In genomic region chr4:121736735-121737351, GRCh38 we compare ENCODE assay signal across 8 cellular contexts. TPM values are rescaled to one million over a fixed set of nuclear protein-coding genes. Genes with fewer than 3 reads are reported as not detected.
A peak's percentile ranks its signal among the peaks of the same experiment; 100 is the strongest.
DNase-seq lines count a peak whose midpoint lies in the region; ATAC-seq, FAIRE-seq and TF ChIP-seq lines count a peak whose summit lies in the region.

No MANE protein-coding gene starts in this region.

- H4K20me1 ChIP-seq in astrocyte (ENCODE audit: insufficient read depth, low read length) = no peaks in the 10 kb centered on the region

- DNase-seq in Calu3 (peak; percentile 58), NCI-H1930 (lab: John Stamatoyannopoulos, UW) (peak; percentile 19 to 44), astrocyte (ENCODE audit: low read depth) (peak; percentile 32), kidney glomerular epithelial cell (lab: John Stamatoyannopoulos, UW) (peak; percentile 34), urothelium cell line (ENCODE audit: low spot score) (peak; percentile 60)

- no peaks in the 10 kb centered on the region for H3K79me2 ChIP-seq in astrocyte (ENCODE audit: insufficient read depth, low read length)

- no TSS peak for BruUV-seq in Calu3 (replicated peaks; lab: Mats Ljungman, UMichigan)

- no peaks in the 10 kb centered on the region for H3K9me3 ChIP-seq in astrocyte (ENCODE audit: insufficient read depth, low read depth, low read length)

- ATAC-seq in GM18907 (IDR thresholded peaks at IDR 0.05; ENCODE audit: unreplicated experiment) (peak; percentile 67), HG03095 (IDR thresholded peaks at IDR 0.05; ENCODE audit: unreplicated experiment) (no peak), HG02798 (IDR thresholded peaks at IDR 0.05; ENCODE audit: poor library complexity, unreplicated experiment) (no peak)

- H3K27me3 Mint-ChIP-seq in Calu3 (ENCODE audit: unreplicated experiment) (no peaks in the 10 kb centered on the region), astrocyte (ENCODE audit: low read depth, unreplicated experiment) (no peaks in the 10 kb centered on the region)

- H3K27me3 ChIP-seq in astrocyte (ENCODE audit: insufficient read depth, low read length) = no peaks in the 10 kb centered on the region

- CTCF ChIA-PET in Calu3 (lab: Charles Lee) = interaction anchor here (1.1 to 1.2 kb wide), 2 partner anchors 274 to 366 kb away, joined by 7 to 8 read pairs; no protein-coding TSS in a partner anchor

- H3K9ac ChIP-seq in astrocyte (ENCODE audit: low read length) = no peak overlapping the region

- peaks cover 9% of the 10 kb centered on the region for H3K4me1 Mint-ChIP-seq in Calu3 (ENCODE audit: low read depth, unreplicated experiment)
- peaks cover 18% of the 10 kb centered on the region for H3K4me1 Mint-ChIP-seq in astrocyte (ENCODE audit: low read depth, unreplicated experiment)

- FAIRE-seq in astrocyte (lab: Jason Lieb, UNC) = peak; percentile 62
- no peak for FAIRE-seq in urothelium cell line (lab: Jason Lieb, UNC)

- no peak overlapping the region for H2AFZ ChIP-seq in astrocyte (ENCODE audit: low read depth, low read length)

- no peak overlapping the region for H3K4me2 ChIP-seq in astrocyte (ENCODE audit: low read length)

- no peaks in the 10 kb centered on the region for H3K4me1 ChIP-seq in astrocyte (ENCODE audit: insufficient read depth, low read length)

- H3K4me3 ChIP-seq in astrocyte (ENCODE audit: insufficient read depth, low read depth, low read length) = no peak overlapping the region

- intact Hi-C loops in Calu3 (cut with micrococcal nuclease; ENCODE audit: unreplicated experiment) = loop anchor here (2.0 kb wide), 2 partner anchors 274 to 366 kb away; no protein-coding TSS in a partner anchor

- no peaks in the 10 kb centered on the region for H3K36me3 ChIP-seq in astrocyte (ENCODE audit: insufficient read depth, low read length)

- no peaks in the 10 kb centered on the region for H3K9me3 Mint-ChIP-seq in Calu3 (ENCODE audit: low read depth, unreplicated experiment)
- H3K9me3 Mint-ChIP-seq in astrocyte (ENCODE audit: unreplicated experiment) = no peaks in the 10 kb centered on the region

- no peaks in the 10 kb centered on the region for H3K36me3 Mint-ChIP-seq in Calu3 (ENCODE audit: insufficient read depth, unreplicated experiment)
- H3K36me3 Mint-ChIP-seq in astrocyte (ENCODE audit: low read depth, unreplicated experiment) = no peaks in the 10 kb centered on the region

- TF ChIP-seq CTCF in Calu3 (IDR thresholded peaks at IDR 0.05; ENCODE audit: unreplicated experiment) (peak; percentile 42), astrocyte (IDR thresholded peaks at IDR 0.05; ENCODE audit: insufficient read depth, low read depth, low read length) (peak; percentile 85)

- no peak overlapping the region for H3K27ac Mint-ChIP-seq in Calu3 (ENCODE audit: unreplicated experiment)
- H3K27ac Mint-ChIP-seq in astrocyte (ENCODE audit: unreplicated experiment) = no peak overlapping the region

- H3K4me3 Mint-ChIP-seq in Calu3 (ENCODE audit: low read depth, unreplicated experiment) (no peak overlapping the region), astrocyte (ENCODE audit: unreplicated experiment) (no peak overlapping the region)

- no peak overlapping the region for H3K27ac ChIP-seq in astrocyte (ENCODE audit: low read depth, low read length)

RNA-seq across cellular contexts. Expression of gene SMIM43, which starts 28.1 kb away (rescaled TPM):
- total RNA-seq in Calu3 (2022) (not detected in 2 replicates), astrocyte (not detected in 2 replicates)

RNA-seq across cellular contexts. Expression of gene ANXA5, which starts 40.1 kb away (rescaled TPM):
- total RNA-seq in Calu3 (2022) (246 and 273 TPM in 2 replicates), astrocyte (682 and 793 TPM in 2 replicates)
